ENCODE assay signal across 8 cellular contexts in genomic region chr17:29929006-29929543, GRCh38. TPM values are rescaled to one million over a fixed set of nuclear protein-coding genes. Genes with fewer than 3 reads are reported as not detected.
DNase-seq lines count a peak whose midpoint lies in the region; ATAC-seq, FAIRE-seq and TF ChIP-seq lines count a peak whose summit lies in the region.

No MANE protein-coding gene starts in this region.

- TF ChIP-seq CTCF in mucosa of descending colon (IDR thresholded peaks at IDR 0.05) (no peak), D721Med (IDR thresholded peaks at IDR 0.05; ENCODE audit: insufficient read depth, missing control alignments) (no peak)

- in situ Hi-C loops in SK-MEL-5 (cut with HindIII; ENCODE audit: low pct_unique_long_range_greater_than_20kb, low sequenced_read_pairs), result no loop called here

- peak overlapping the region; percentile 83 for H3K9ac ChIP-seq in endocrine pancreas (ENCODE audit: control insufficient read depth, insufficient read depth, low read length)

- H3K27me3 ChIP-seq in endocrine pancreas (ENCODE audit: control insufficient read depth, insufficient read depth, low read length), result no peaks in the 10 kb centered on the region

- intact Hi-C loops in mucosa of descending colon (cut with DNase I, micrococcal nuclease), result no loop called here

- H3K9me3 ChIP-seq in endocrine pancreas (ENCODE audit: control insufficient read depth, low read length) (no peaks in the 10 kb centered on the region), mucosa of descending colon (no peaks in the 10 kb centered on the region)

- no peak for FAIRE-seq in D721Med (lab: Jason Lieb, UNC)

- H3K36me3 ChIP-seq in endocrine pancreas (ENCODE audit: control insufficient read depth, insufficient read depth, low read length), result no peaks in the 10 kb centered on the region
- H3K36me3 ChIP-seq in mucosa of descending colon (ENCODE audit: low read depth), result no peaks in the 10 kb centered on the region

- H3K4me1 ChIP-seq in endocrine pancreas (ENCODE audit: control insufficient read depth, insufficient read depth, low read length) (peaks cover 24% of the 10 kb centered on the region), mucosa of descending colon (ENCODE audit: low read depth) (peaks cover 18% of the 10 kb centered on the region)

- H3K4me3 ChIP-seq in endocrine pancreas (ENCODE audit: control insufficient read depth, insufficient read depth, low read length) (peak overlapping the region; percentile 85), mucosa of descending colon (peak overlapping the region; percentile 84)

- peak; percentile 31 for DNase-seq in DMS114 treated with DMSO at 0.1 percent for 48 hours (lab: John Stamatoyannopoulos, UW; ENCODE audit: unreplicated experiment)
- peak in 45 of 76 experiments; percentile 3 to 64 (median 29) for DNase-seq in HUDEP-2 (lab: John Stamatoyannopoulos, UW; ENCODE audit: unreplicated experiment in 76 of 76)
- DNase-seq in SK-MEL-5 (ENCODE audit: low read depth, low spot score), result peak; percentile 69
- peak in 2 of 3 donors; percentile 50 to 75 for DNase-seq in mucosa of descending colon
- DNase-seq in D721Med (ENCODE audit: insufficient read length, low spot score), result no peak
- DNase-seq in GM19240 (ENCODE audit: insufficient read length, low spot score), result no peak

- ATAC-seq in mucosa of descending colon (peak; percentile 37), GM19463 (IDR thresholded peaks at IDR 0.05; ENCODE audit: unreplicated experiment) (no peak)

RNA-seq across cellular contexts. Expression of gene SSH2, which starts 1.0 kb away (rescaled TPM):
- total RNA-seq in SK-MEL-5 (2014; rRNA removed; shearing (Covaris generic)), result 15.2 and 18.3 TPM in 2 replicates
- polyA plus RNA-seq in SK-MEL-5 (2015; cell fraction: cytosol; rRNA removed), result 15.1 and 28.9 TPM in 2 replicates
- 22.9 and 23.8 TPM in 2 replicates for polyA plus RNA-seq in SK-MEL-5 (2015; cell fraction: nucleus; rRNA removed)
- 10 to 100 TPM; 32.1 to 47.8 (median 40.8) TPM for total RNA-seq in mucosa of descending colon

RNA-seq across cellular contexts. Expression of gene EFCAB5, which starts 12.4 kb away (rescaled TPM):
- 0.08 and 1.8 TPM in 2 replicates for total RNA-seq in SK-MEL-5 (2014; rRNA removed; shearing (Covaris generic))
- polyA plus RNA-seq in SK-MEL-5 (2015; cell fraction: cytosol; rRNA removed), result 0.02 and 0.57 TPM in 2 replicates
- polyA plus RNA-seq in SK-MEL-5 (2015; cell fraction: nucleus; rRNA removed), result 0.38 TPM in 1 of 2 replicates, not detected in the other
- 1 to 10 TPM; 1.0 to 4.1 (median 2.4) TPM for total RNA-seq in mucosa of descending colon

Comparison
In these comparisons a context has a peak if more than half of its experiments do, and no peak if none do; other contexts are left out.
1. DNase-seq: peak in DMS114 treated with DMSO at 0.1 percent for 48 hours (single experiment), HUDEP-2 (45 of 76), SK-MEL-5 (single experiment) and mucosa of descending colon (2 of 3); none in D721Med (single experiment) and GM19240 (single experiment).